18 cellular contexts compared by ENCODE assay signal in genomic region chr22:33883561-33883960, GRCh38. TPM values are rescaled to one million over a fixed set of nuclear protein-coding genes. Genes with fewer than 3 reads are reported as not detected.
DNase-seq lines count a peak whose midpoint lies in the region; FAIRE-seq and TF ChIP-seq lines count a peak whose summit lies in the region.
"Had no signal": no experiment of that assay in that cellular context is flagged by ENCODE, and none has a peak within 500 bp of the region (broad histone marks: within the 10 kb centered on the region; RNA-seq: fewer than 3 reads in every experiment).

No MANE protein-coding gene starts in this region.

- no peak for TF ChIP-seq POLR2A in breast epithelium (IDR thresholded peaks at IDR 0.05)
- TF ChIP-seq POLR2A in stomach (IDR thresholded peaks at IDR 0.05): no peak

- H3K36me3 ChIP-seq in breast epithelium (no peaks in the 10 kb centered on the region), left ventricle myocardium inferior (no peaks in the 10 kb centered on the region), stomach (no peaks in the 10 kb centered on the region)
- H3K36me3 ChIP-seq: thoracic aorta had no signal

- H3K27ac Mint-ChIP-seq in MCF 10A (ENCODE audit: low read depth, unreplicated experiment): peak overlapping the region; percentile 2
- peak overlapping the region; percentile 8 for H3K27ac Mint-ChIP-seq in type B pancreatic cell
- H3K27ac Mint-ChIP-seq: activated T-cell treated with anti-CD3 and anti-CD28 coated beads, Interleukin-2, amount 50 U/mL, for 72 hours had no signal

- H3K27me3 Mint-ChIP-seq in MCF 10A (ENCODE audit: insufficient read depth, unreplicated experiment) (no peaks in the 10 kb centered on the region), type B pancreatic cell (no peaks in the 10 kb centered on the region)

- POLR2A ChIA-PET in MCF 10A (lab: Yijun Ruan, JAX): no interaction called here

- TF ChIP-seq CTCF in MCF 10A (IDR thresholded peaks at IDR 0.05; ENCODE audit: unreplicated experiment): no peak
- no peak for TF ChIP-seq CTCF in breast epithelium (IDR thresholded peaks at IDR 0.05)
- no peak for TF ChIP-seq CTCF in left ventricle myocardium inferior (IDR thresholded peaks at IDR 0.05; ENCODE audit: borderline replicate concordance)
- TF ChIP-seq CTCF in type B pancreatic cell (conservative IDR thresholded peaks at IDR 0.05): no peak
- no peak for TF ChIP-seq CTCF in stomach (IDR thresholded peaks at IDR 0.05)
- TF ChIP-seq CTCF in D721Med (IDR thresholded peaks at IDR 0.05; ENCODE audit: insufficient read depth, missing control alignments): no peak

- no TSS peak for BruUV-seq in MCF 10A (replicated peaks; lab: Mats Ljungman, UMichigan)

- no peak for TF ChIP-seq EP300 in stomach (IDR thresholded peaks at IDR 0.05)

- H3K9me3 Mint-ChIP-seq in MCF 10A (ENCODE audit: unreplicated experiment) (no peaks in the 10 kb centered on the region), type B pancreatic cell (no peaks in the 10 kb centered on the region)
- H3K9me3 Mint-ChIP-seq: neural crest cell had no signal

- H3K4me3 ChIP-seq in breast epithelium (no peak overlapping the region), left ventricle myocardium inferior (peak overlapping the region; percentile 7), stomach (no peak overlapping the region)
- H3K4me3 ChIP-seq: BLaER1 treated with 17β-estradiol and CSF1 and Interleukin-3, amounts not matched to agents 10 nM and 100 nM; thoracic aorta had no signal

- no peaks in the 10 kb centered on the region for H3K9me3 ChIP-seq in breast epithelium
- no peaks in the 10 kb centered on the region for H3K9me3 ChIP-seq in left ventricle myocardium inferior (replicated peaks)
- no peaks in the 10 kb centered on the region for H3K9me3 ChIP-seq in stomach
- H3K9me3 ChIP-seq: BLaER1 treated with 17β-estradiol and CSF1 and Interleukin-3, amounts not matched to agents 10 nM and 100 nM; thoracic aorta had no signal

- 60 to 78% (median 68%) methylated on average over 6 of the region's 6 CpGs for WGBS in stomach, 5 donors

- H3K4me3 Mint-ChIP-seq in MCF 10A (ENCODE audit: unreplicated experiment) (no peak overlapping the region), type B pancreatic cell (no peak overlapping the region)
- H3K4me3 Mint-ChIP-seq: activated T-cell treated with anti-CD3 and anti-CD28 coated beads, Interleukin-2, amount 50 U/mL, for 72 hours; neural crest cell had no signal

- peaks cover 18% of the 10 kb centered on the region for H3K4me1 Mint-ChIP-seq in MCF 10A (ENCODE audit: insufficient read depth, unreplicated experiment)
- peaks cover 33% of the 10 kb centered on the region for H3K4me1 Mint-ChIP-seq in type B pancreatic cell (ENCODE audit: unreplicated experiment)

- peak; percentile 75 for FAIRE-seq in RCC 7860 (lab: Jason Lieb, UNC)
- FAIRE-seq in D721Med (lab: Jason Lieb, UNC): no peak
- FAIRE-seq: TTC549 had no signal

- H3K4me1 ChIP-seq in breast epithelium: peaks cover 0 to 5% of the 10 kb centered on the region in 2 donors
- peaks cover 89% of the 10 kb centered on the region for H3K4me1 ChIP-seq in left ventricle myocardium inferior
- H3K4me1 ChIP-seq in stomach: peaks cover 0 to 29% (median 13%) of the 10 kb centered on the region in 4 donors

- H3K27ac ChIP-seq in breast epithelium (no peak overlapping the region), left ventricle myocardium inferior (replicated peaks) (peak overlapping the region; percentile 80), stomach (no peak overlapping the region)
- H3K27ac ChIP-seq: 22Rv1; BLaER1 treated with 17β-estradiol and CSF1 and Interleukin-3, amounts not matched to agents 10 nM and 100 nM; KMS-11; thoracic aorta had no signal

- CTCF ChIA-PET in MCF 10A (lab: Yijun Ruan, JAX): no interaction called here

- intact Hi-C loops in MCF 10A (cut with micrococcal nuclease): loop anchor here (1.0 kb wide), 1 partner anchor 38 kb away; no protein-coding TSS in a partner anchor
- intact Hi-C loops in breast epithelium (cut with DNase I; ENCODE audit: low total_unique reads): no loop called here
- intact Hi-C loops in left ventricle myocardium inferior (cut with micrococcal nuclease): no loop called here
- intact Hi-C loops in stomach (cut with DNase I; ENCODE audit: low total_unique reads): no loop called here

- H3K27me3 ChIP-seq in breast epithelium (no peaks in the 10 kb centered on the region), left ventricle myocardium inferior (ENCODE audit: low read depth) (no peaks in the 10 kb centered on the region), stomach (no peaks in the 10 kb centered on the region)
- H3K27me3 ChIP-seq: BLaER1 treated with 17β-estradiol and CSF1 and Interleukin-3, amounts not matched to agents 10 nM and 100 nM had no signal

- no peaks in the 10 kb centered on the region for H3K36me3 Mint-ChIP-seq in MCF 10A (ENCODE audit: insufficient read depth, unreplicated experiment)
- H3K36me3 Mint-ChIP-seq in type B pancreatic cell: no peaks in the 10 kb centered on the region

- DNase-seq in MCF 10A (ENCODE audit: unreplicated experiment) (peak; percentile 45), breast epithelium (ENCODE audit: low spot score in 2 of 2) (no peak), RCC 7860 (ENCODE audit: low spot score) (peak; percentile 52), left ventricle myocardium inferior (no peak), type B pancreatic cell (ENCODE audit: extremely low spot score, unreplicated experiment) (no peak), stomach (no peak), D721Med (ENCODE audit: insufficient read length, low spot score) (no peak)
- DNase-seq in effector CD8-positive, alpha-beta T cell (lab: John Stamatoyannopoulos, UW): no peak
- DNase-seq: activated T-cell treated with anti-CD3 and anti-CD28 coated beads, Interleukin-2, amount 50 U/mL, for 72 hours; central memory CD4-positive, alpha-beta T cell; DND-41; stimulated activated CD4-positive, alpha-beta T cell treated with anti-CD3 and anti-CD28 coated beads, Interleukin-2, amount 100 ng/mL, for 24 hours had no signal

RNA-seq across cellular contexts. Expression of gene LARGE1, which starts 36.7 kb away (rescaled TPM):
- total RNA-seq in MCF 10A (2022) (5.2 and 8.9 TPM in 2 replicates), breast epithelium (10 to 100 TPM; 23.6 to 27.8 (median 26.1) TPM), left ventricle myocardium inferior (117 TPM), type B pancreatic cell (ENCODE audit: low replicate concordance) (62.4 and 96.6 TPM in 2 replicates), stomach (100 to 1,000 TPM in 2 of 5 donors, 10 to 100 TPM in 3; 36.9 to 110 (median 86.6) TPM)
- 1 to 10 TPM; 3.5 to 7.8 (median 4.6) TPM for polyA plus RNA-seq in stomach

Comparison
In these comparisons a context has a peak if more than half of its experiments do, and no peak if none do; other contexts are left out.
1. DNase-seq: peak in MCF 10A (single experiment) and RCC 7860 (single experiment); none in breast epithelium (0 of 2), left ventricle myocardium inferior (single experiment), type B pancreatic cell (single experiment), stomach (single experiment), D721Med (single experiment) and effector CD8-positive, alpha-beta T cell (single experiment).